Comparison of ENCODE assay signal across 13 cellular contexts in genomic region chr3:165210132-165210531, GRCh38. TPM values are rescaled to one million over a fixed set of nuclear protein-coding genes. Genes with fewer than 3 reads are reported as not detected.
DNase-seq lines count a peak whose midpoint lies in the region; ATAC-seq, FAIRE-seq and TF ChIP-seq lines count a peak whose summit lies in the region.
"Had no signal": no experiment of that assay in that cellular context is flagged by ENCODE, and none has a peak within 500 bp of the region (broad histone marks: within the 10 kb centered on the region; RNA-seq: fewer than 3 reads in every experiment).

No MANE protein-coding gene starts in this region.

- H3K4me2 ChIP-seq in GM12878 (ENCODE audit: control insufficient read depth, insufficient read depth): no peak overlapping the region

- RAD21 ChIA-PET in GM12878 (lab: Charles Lee; ENCODE audit: unreplicated experiment): no interaction called here

- no peak for FAIRE-seq in GM12878 (lab: Jason Lieb, UNC)

- no peaks in the 10 kb centered on the region for H3K4me1 ChIP-seq in GM12878 (ENCODE audit: control insufficient read depth, insufficient read depth, low read length)
- H3K4me1 ChIP-seq: thyroid gland had no signal

- POLR2A ChIA-PET in GM12878 (lab: Charles Lee): interaction anchor here (0.6 kb wide), 1 partner anchor 10 kb away, joined by 5 read pairs; no protein-coding TSS in a partner anchor
- POLR2A ChIA-PET in activated CD4-positive, alpha-beta memory T cell treated with anti-CD3 and anti-CD28 coated beads for 36 hours (lab: Charles Lee): no interaction called here

- peak; percentile 67 for TF ChIP-seq CTCF in Calu3 (IDR thresholded peaks at IDR 0.05; ENCODE audit: unreplicated experiment)
- peak in 1 of 3 experiments; percentile 16; a peak in 1 of 6 replicates for TF ChIP-seq CTCF in GM12878 (IDR thresholded peaks at IDR 0.05 in 2 of 3, conservative IDR thresholded peaks at IDR 0.05 in 1 of 3; ENCODE audit: control insufficient read depth in 2 of 3, extremely low read depth in 1 of 3, insufficient read depth in 1 of 3, low read depth in 3 of 3, low read length in 3 of 3)
- TF ChIP-seq CTCF in mesothelial cell of epicardium (IDR thresholded peaks at IDR 0.05; ENCODE audit: unreplicated experiment): peak; percentile 68

- H3K9me3 ChIP-seq in GM12878 (replicated peaks; ENCODE audit: control insufficient read depth, insufficient read depth, low read length): no peaks in the 10 kb centered on the region
- H3K9me3 ChIP-seq: thyroid gland had no signal

- H3K27ac ChIP-seq in GM12878 (ENCODE audit: control insufficient read depth, insufficient read depth): no peak overlapping the region
- H3K27ac ChIP-seq: thyroid gland had no signal

- CTCF ChIA-PET in Calu3 (lab: Charles Lee) (interaction anchor here (0.5 kb wide), 1 partner anchor 1486 kb away, joined by 9 read pairs; no protein-coding TSS in a partner anchor), GM12878 (lab: Yijun Ruan, JAX) (interaction anchor here (1.0 kb wide), 1 partner anchor 27 kb away, joined by 3 read pairs; no protein-coding TSS in a partner anchor)
- CTCF ChIA-PET in activated CD4-positive, alpha-beta memory T cell treated with anti-CD3 and anti-CD28 coated beads for 36 hours (lab: Charles Lee): interaction anchor here (0.6 kb wide), 1 partner anchor 10 kb away, joined by 3 read pairs; no protein-coding TSS in a partner anchor

- no peaks in the 10 kb centered on the region for H3K36me3 ChIP-seq in GM12878 (ENCODE audit: control insufficient read depth in 2 of 2, insufficient read depth in 2 of 2, low read length in 1 of 2)
- H3K36me3 ChIP-seq: thyroid gland had no signal

- H3K4me1 Mint-ChIP-seq in Calu3 (ENCODE audit: low read depth, unreplicated experiment) (no peaks in the 10 kb centered on the region), mesothelial cell of epicardium (peaks cover 7% of the 10 kb centered on the region)
- H3K4me1 Mint-ChIP-seq in activated CD4-positive, alpha-beta memory T cell treated with anti-CD3 and anti-CD28 coated beads for 36 hours (ENCODE audit: low read depth): peaks cover 3% of the 10 kb centered on the region

- H3K79me2 ChIP-seq in GM12878 (ENCODE audit: control insufficient read depth, insufficient read depth, low read length): no peaks in the 10 kb centered on the region

- peak; percentile 72 for ATAC-seq in GM12878
- no peak for ATAC-seq in HG03520 (IDR thresholded peaks at IDR 0.05; ENCODE audit: unreplicated experiment)

- DNase-seq in Calu3: no peak
- peak; percentile 45 to 55 for DNase-seq in Kasumi-1 (lab: John Stamatoyannopoulos, UW)
- DNase-seq in GM12878 (ENCODE audit: low read depth, low spot score): no peak
- no peak for DNase-seq in mesothelial cell of epicardium (ENCODE audit: low spot score in 2 of 2, unreplicated experiment in 2 of 2)
- no peak for DNase-seq in activated CD4-positive, alpha-beta memory T cell treated with anti-CD3 and anti-CD28 coated beads for 36 hours
- no peak for DNase-seq in GM03348 (ENCODE audit: low spot score)
- DNase-seq in ecto neural progenitor cell (ENCODE audit: low spot score): no peak
- DNase-seq: activated gamma-delta T cell, NCI-H2107, SHP77 treated with DMSO at 0.1 percent for 48 hours, thyroid gland had no signal

- no peak for TF ChIP-seq POLR2A in GM12878 (IDR thresholded peaks at IDR 0.05; ENCODE audit: low read depth, low read length)

- H3K27ac Mint-ChIP-seq in Calu3 (ENCODE audit: unreplicated experiment): no peak overlapping the region
- no peak overlapping the region for H3K27ac Mint-ChIP-seq in mesothelial cell of epicardium
- no peak overlapping the region for H3K27ac Mint-ChIP-seq in activated CD4-positive, alpha-beta memory T cell treated with anti-CD3 and anti-CD28 coated beads for 36 hours

- in situ Hi-C loops in GM12878 (cut with MboI): no loop called here

- no peaks in the 10 kb centered on the region for H4K20me1 ChIP-seq in GM12878 (ENCODE audit: control insufficient read depth, insufficient read depth)

- H2AFZ ChIP-seq in GM12878 (ENCODE audit: control insufficient read depth, low read depth, low read length): no peak overlapping the region

- no peak overlapping the region for H3K4me3 Mint-ChIP-seq in Calu3 (ENCODE audit: low read depth, unreplicated experiment)
- no peak overlapping the region for H3K4me3 Mint-ChIP-seq in mesothelial cell of epicardium
- no peak overlapping the region for H3K4me3 Mint-ChIP-seq in activated CD4-positive, alpha-beta memory T cell treated with anti-CD3 and anti-CD28 coated beads for 36 hours

- no peak overlapping the region for H3K9ac ChIP-seq in GM12878 (ENCODE audit: control insufficient read depth, insufficient read depth, low read length)

- SMC1A ChIA-PET in GM12878 (lab: Charles Lee; ENCODE audit: uncharacterized antibody, unreplicated experiment): interaction anchor here (1.1 kb wide), 1 partner anchor 52 kb away, joined by 3 read pairs; no protein-coding TSS in a partner anchor

- no peaks in the 10 kb centered on the region for H3K27me3 ChIP-seq in GM12878 (replicated peaks in 1 of 2; ENCODE audit: control insufficient read depth in 2 of 2, insufficient read depth in 2 of 2, low read length in 1 of 2)
- H3K27me3 ChIP-seq: thyroid gland had no signal

- intact Hi-C loops in Calu3 (cut with micrococcal nuclease; ENCODE audit: unreplicated experiment): no loop called here
- intact Hi-C loops in GM12878 (cut with micrococcal nuclease; ENCODE audit: unreplicated experiment): no loop called here
- intact Hi-C loops in activated CD4-positive, alpha-beta memory T cell treated with anti-CD3 and anti-CD28 coated beads for 36 hours (cut with micrococcal nuclease): no loop called here

- no peak overlapping the region for H3K4me3 ChIP-seq in GM12878
- H3K4me3 ChIP-seq: thyroid gland had no signal

- H3K36me3 Mint-ChIP-seq in Calu3 (ENCODE audit: insufficient read depth, unreplicated experiment): peaks cover 5% of the 10 kb centered on the region
- H3K36me3 Mint-ChIP-seq in mesothelial cell of epicardium: no peaks in the 10 kb centered on the region
- no peaks in the 10 kb centered on the region for H3K36me3 Mint-ChIP-seq in activated CD4-positive, alpha-beta memory T cell treated with anti-CD3 and anti-CD28 coated beads for 36 hours

- H3K27me3 Mint-ChIP-seq in Calu3 (ENCODE audit: unreplicated experiment): no peaks in the 10 kb centered on the region
- H3K27me3 Mint-ChIP-seq in mesothelial cell of epicardium (ENCODE audit: low read depth): peaks cover 15% of the 10 kb centered on the region
- peaks cover 4% of the 10 kb centered on the region for H3K27me3 Mint-ChIP-seq in activated CD4-positive, alpha-beta memory T cell treated with anti-CD3 and anti-CD28 coated beads for 36 hours

- TF ChIP-seq RAD21 in GM12878 (IDR thresholded peaks at IDR 0.05; ENCODE audit: insufficient read depth, low read depth, low read length): no peak

- no peaks in the 10 kb centered on the region for H3K9me3 Mint-ChIP-seq in Calu3 (ENCODE audit: low read depth, unreplicated experiment)
- no peaks in the 10 kb centered on the region for H3K9me3 Mint-ChIP-seq in mesothelial cell of epicardium
- H3K9me3 Mint-ChIP-seq in activated CD4-positive, alpha-beta memory T cell treated with anti-CD3 and anti-CD28 coated beads for 36 hours: no peaks in the 10 kb centered on the region

- no TSS peak for BruUV-seq in Calu3 (replicated peaks; lab: Mats Ljungman, UMichigan)
- no TSS peak for BruUV-seq in GM12878 (replicated peaks; lab: Mats Ljungman, UMichigan)

- TF ChIP-seq EP300 in GM12878 (IDR thresholded peaks at IDR 0.05; ENCODE audit: borderline replicate concordance in 1 of 2, control insufficient read depth in 1 of 2, low read depth in 2 of 2, low read length in 2 of 2): no peak

RNA-seq across cellular contexts. Expression of gene SLITRK3, which starts 13.9 kb away (rescaled TPM):
- total RNA-seq in Calu3 (2022) (not detected in 2 replicates), GM12878 (2014; rRNA removed) (not detected in 2 replicates), GM12878 (2014; rRNA removed; fragmentation: Illumina TruSeq; extraction: Trizol) (not detected in 2 replicates), GM12878 (2021) (not detected in 2 replicates), mesothelial cell of epicardium (0.71 to 0.87 TPM (median 0.81 TPM) in 3 replicates)
- not detected in 2 replicates for total RNA-seq in GM12878 (2013; cell fraction: nucleolus; rRNA removed)
- polyA plus RNA-seq in GM12878 (2011; ENCODE audit: low read depth): not detected
- polyA plus RNA-seq in GM12878 (2011; rRNA removed) (0.03 TPM in 1 of 2 replicates, not detected in the other), GM12878 (2014; fragmentation: Illumina TruSeq; extraction: Trizol) (not detected in 2 replicates), GM12878 (2014; fragmentation: Nextera tagmentation; extraction: Ambion mirVana) (not detected), GM12878 (2014; rRNA removed) (not detected in 2 replicates), GM12878 (2016; fragmentation: Nextera tagmentation; extraction: Ambion mirVana) (not detected)
- 0.01 and 0.02 TPM in 2 replicates for polyA plus RNA-seq in GM12878 (2011; cell fraction: cytosol; rRNA removed)
- polyA plus RNA-seq in GM12878 (2011; cell fraction: nucleus; rRNA removed): 0.03 TPM in 1 of 2 replicates, not detected in the other
- not detected in 2 replicates for polyA plus RNA-seq in GM12878 (2012)
- polyA minus RNA-seq in GM12878 (2011; rRNA and poly(A)+ RNA removed): not detected in 2 replicates
- polyA minus RNA-seq in GM12878 (2011; cell fraction: cytosol; rRNA and poly(A)+ RNA removed): not detected in 2 replicates
- 0.10 TPM in 1 of 2 replicates, not detected in the other for polyA minus RNA-seq in GM12878 (2011; cell fraction: nucleus; rRNA and poly(A)+ RNA removed)
- not detected for total RNA-seq in activated CD4-positive, alpha-beta memory T cell treated with anti-CD3 and anti-CD28 coated beads for 36 hours
- total RNA-seq: renal cortical epithelial cell had no signal

Comparison
In these comparisons a context has a peak if more than half of its experiments do, and no peak if none do; other contexts are left out.
1. DNase-seq: peak in Kasumi-1 (2 of 2); none in Calu3 (single experiment), GM12878 (single experiment), mesothelial cell of epicardium (0 of 2), activated CD4-positive, alpha-beta memory T cell treated with anti-CD3 and anti-CD28 coated beads for 36 hours (single experiment), GM03348 (single experiment) and ecto neural progenitor cell (single experiment).